5 cellular contexts compared by ENCODE assay signal in the genomic region with DNA sequence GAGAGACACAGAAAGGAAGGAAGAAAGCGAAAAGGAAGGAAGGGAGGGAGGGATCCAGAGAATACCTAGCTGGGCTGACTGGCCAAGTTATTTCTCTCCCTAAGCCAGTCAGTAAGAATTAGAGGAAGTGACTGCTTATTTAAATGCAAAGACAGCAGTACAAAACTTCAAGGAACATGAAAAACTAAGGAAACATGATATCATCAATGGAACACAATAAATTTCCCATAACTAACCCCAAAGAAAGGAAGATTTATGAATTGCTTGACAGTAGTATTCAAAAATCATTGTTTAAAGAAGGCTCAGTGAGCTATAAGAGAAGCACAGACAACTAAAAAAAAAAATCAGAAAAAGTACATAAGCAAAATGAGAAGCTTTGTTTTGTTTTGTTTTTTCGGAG.
"Had no signal": no experiment of that assay in that cellular context is flagged by ENCODE, and none has a peak within 500 bp of the region (broad histone marks: within the 10 kb centered on the region; RNA-seq: fewer than 3 reads in every experiment).

No MANE protein-coding gene starts in this region.

- ATAC-seq: GM23338, HepG2 had no signal

- DNase-seq: H9, HCEC 1CT, KBM-7 had no signal
